Comparison of ENCODE assay signal across 28 cellular contexts in genomic region chr17:43988301-43988700, GRCh38. TPM values are rescaled to one million over a fixed set of nuclear protein-coding genes. Genes with fewer than 3 reads are reported as not detected.
"Had no signal": no experiment of that assay in that cellular context is flagged by ENCODE, and none has a peak within 500 bp of the region (broad histone marks: within the 10 kb centered on the region; RNA-seq: fewer than 3 reads in every experiment).

No MANE protein-coding gene starts in this region.

- H3K4me3 Mint-ChIP-seq: naive thymus-derived CD4-positive, alpha-beta T cell; nephron progenitor cell; stimulated activated memory B cell treated with anti-CD40 and anti-IgM and Interleukin-4, amounts not matched to agents 10 μg/mL and 1 μg/mL and 100 μg/mL, for 72 hours; stimulated activated naive CD8-positive, alpha-beta T cell treated with anti-CD3 and anti-CD28 coated beads, Interleukin-15, Interleukin-2, amounts not matched to agents 100 ng/mL and 50 ng/mL, for 24 hours had no signal

- H3K4me1 Mint-ChIP-seq: stimulated activated memory B cell treated with anti-CD40 and anti-IgM and Interleukin-4, amounts not matched to agents 10 μg/mL and 1 μg/mL and 100 μg/mL, for 72 hours had no signal

- H3K9me3 Mint-ChIP-seq: naive thymus-derived CD4-positive, alpha-beta T cell; nephron progenitor cell; stimulated activated memory B cell treated with anti-CD40 and anti-IgM and Interleukin-4, amounts not matched to agents 10 μg/mL and 1 μg/mL and 100 μg/mL, for 72 hours; stimulated activated naive CD8-positive, alpha-beta T cell treated with anti-CD3 and anti-CD28 coated beads, Interleukin-15, Interleukin-2, amounts not matched to agents 100 ng/mL and 50 ng/mL, for 24 hours had no signal

- DNase-seq: effector memory CD4-positive, alpha-beta T cell; esophagus squamous epithelium; foreskin fibroblast; head of caudate nucleus; left colon; naive thymus-derived CD4-positive, alpha-beta T cell; nephron progenitor cell; spleen; stimulated activated CD4-positive, alpha-beta T cell treated with anti-CD3 and anti-CD28 coated beads, Interleukin-15, amount 100 ng/mL, for 24 hours; stimulated activated CD4-positive, alpha-beta T cell treated with anti-CD3 and anti-CD28 coated beads, Interleukin-1b, Interleukin-23, amount 100 ng/mL, for 48 hours; stimulated activated CD4-positive, alpha-beta T cell treated with anti-CD3 and anti-CD28 coated beads, Interleukin-4, amount 100 ng/mL, for 24 hours; upper lobe of right lung had no signal

- H3K36me3 Mint-ChIP-seq: stimulated activated memory B cell treated with anti-CD40 and anti-IgM and Interleukin-4, amounts not matched to agents 10 μg/mL and 1 μg/mL and 100 μg/mL, for 72 hours had no signal

- H3K27ac Mint-ChIP-seq: naive thymus-derived CD4-positive, alpha-beta T cell; nephron progenitor cell; stimulated activated memory B cell treated with anti-CD40 and anti-IgM and Interleukin-4, amounts not matched to agents 10 μg/mL and 1 μg/mL and 100 μg/mL, for 72 hours; stimulated activated naive CD8-positive, alpha-beta T cell treated with anti-CD3 and anti-CD28 coated beads, Interleukin-15, Interleukin-2, amounts not matched to agents 100 ng/mL and 50 ng/mL, for 24 hours had no signal

RNA-seq across cellular contexts. Expression of gene PYY, which starts 34.6 kb away (rescaled TPM):
- total RNA-seq: esophagus squamous epithelium; gastroesophageal sphincter; hepatocyte; kidney epithelial cell; liver; lung microvascular endothelial cell; mesenteric fat pad; mononuclear cell; naive thymus-derived CD4-positive, alpha-beta T cell; osteoblast; pulmonary artery endothelial cell; sciatic nerve; skeletal muscle tissue; spleen; temporal lobe; upper lobe of right lung; vagina had no signal

RNA-seq across cellular contexts. Expression of gene PPY, which starts 46.0 kb away (rescaled TPM):
- total RNA-seq: esophagus squamous epithelium; gastroesophageal sphincter; hepatocyte; kidney epithelial cell; liver; lung microvascular endothelial cell; mesenteric fat pad; mononuclear cell; naive thymus-derived CD4-positive, alpha-beta T cell; osteoblast; pulmonary artery endothelial cell; sciatic nerve; skeletal muscle tissue; spleen; temporal lobe; tibial nerve; upper lobe of right lung; vagina had no signal
